1 cellular context compared by ENCODE assay signal in the genomic region with DNA sequence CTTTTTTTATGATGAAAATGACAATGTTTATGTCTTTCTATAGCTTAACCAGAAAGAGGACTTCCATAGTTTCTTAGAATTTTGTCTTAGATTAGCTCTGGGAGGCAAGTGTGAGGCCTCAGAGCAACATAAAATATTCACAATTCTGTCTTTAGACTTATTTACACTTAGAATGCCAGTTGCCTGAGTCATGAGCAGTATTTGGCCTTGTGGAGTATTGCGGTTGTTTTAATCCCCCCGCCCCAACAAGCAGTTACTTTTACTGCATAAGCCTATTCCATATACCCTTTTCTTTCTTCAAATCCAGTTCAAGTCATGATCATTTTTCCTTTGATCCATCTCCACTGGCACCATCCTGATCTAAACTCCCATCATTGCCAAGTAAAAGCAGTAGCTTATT.
A peak's percentile ranks its signal among the peaks of the same experiment; 100 is the strongest.
TF ChIP-seq lines count a peak whose summit lies in the region.

No MANE protein-coding gene starts in this region.

TF ChIP-seq in HepG2, 621 proteins besides CTCF, POLR2A, EP300 and RAD21 (continued from another document and continues in another):
- TF ChIP-seq SALL1 (CRISPR knock-in tag; IDR thresholded peaks at IDR 0.05), result no peak
- TF ChIP-seq, protein P1, sequence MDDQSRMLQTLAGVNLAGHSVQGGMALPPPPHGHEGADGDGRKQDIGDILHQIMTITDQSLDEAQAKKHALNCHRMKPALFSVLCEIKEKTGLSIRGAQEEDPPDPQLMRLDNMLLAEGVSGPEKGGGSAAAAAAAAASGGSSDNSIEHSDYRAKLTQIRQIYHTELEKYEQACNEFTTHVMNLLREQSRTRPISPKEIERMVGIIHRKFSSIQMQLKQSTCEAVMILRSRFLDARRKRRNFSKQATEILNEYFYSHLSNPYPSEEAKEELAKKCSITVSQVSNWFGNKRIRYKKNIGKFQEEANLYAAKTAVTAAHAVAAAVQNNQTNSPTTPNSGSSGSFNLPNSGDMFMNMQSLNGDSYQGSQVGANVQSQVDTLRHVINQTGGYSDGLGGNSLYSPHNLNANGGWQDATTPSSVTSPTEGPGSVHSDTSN (CRISPR knock-in tag; IDR thresholded peaks at IDR 0.05; ENCODE audit: borderline replicate concordance), result no peak
- TF ChIP-seq ZNF781 (CRISPR knock-in tag; IDR thresholded peaks at IDR 0.05; ENCODE audit: borderline replicate concordance, not compliant biosample characterization), result no peak
- TF ChIP-seq, protein P2, sequence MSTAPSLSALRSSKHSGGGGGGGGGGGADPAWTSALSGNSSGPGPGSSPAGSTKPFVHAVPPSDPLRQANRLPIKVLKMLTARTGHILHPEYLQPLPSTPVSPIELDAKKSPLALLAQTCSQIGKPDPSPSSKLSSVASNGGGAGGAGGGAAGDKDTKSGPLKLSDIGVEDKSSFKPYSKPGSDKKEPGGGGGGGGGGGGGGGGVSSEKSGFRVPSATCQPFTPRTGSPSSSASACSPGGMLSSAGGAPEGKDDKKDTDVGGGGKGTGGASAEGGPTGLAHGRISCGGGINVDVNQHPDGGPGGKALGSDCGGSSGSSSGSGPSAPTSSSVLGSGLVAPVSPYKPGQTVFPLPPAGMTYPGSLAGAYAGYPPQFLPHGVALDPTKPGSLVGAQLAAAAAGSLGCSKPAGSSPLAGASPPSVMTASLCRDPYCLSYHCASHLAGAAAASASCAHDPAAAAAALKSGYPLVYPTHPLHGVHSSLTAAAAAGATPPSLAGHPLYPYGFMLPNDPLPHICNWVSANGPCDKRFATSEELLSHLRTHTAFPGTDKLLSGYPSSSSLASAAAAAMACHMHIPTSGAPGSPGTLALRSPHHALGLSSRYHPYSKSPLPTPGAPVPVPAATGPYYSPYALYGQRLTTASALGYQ (CRISPR knock-in tag; IDR thresholded peaks at IDR 0.05), result no peak
- TF ChIP-seq ZBTB1 (CRISPR knock-in tag; IDR thresholded peaks at IDR 0.05; ENCODE audit: borderline replicate concordance), result no peak
- TF ChIP-seq NCOA2 (CRISPR knock-in tag; IDR thresholded peaks at IDR 0.05), result peak; percentile 51
- no peak for TF ChIP-seq SOX6 (IDR thresholded peaks at IDR 0.05)
- peak; percentile 28; the same call in 1 of the 2 replicates for TF ChIP-seq SOX6 (CRISPR knock-in tag; IDR thresholded peaks at IDR 0.05)
- TF ChIP-seq FOSL1 (CRISPR knock-in tag; IDR thresholded peaks at IDR 0.05; ENCODE audit: borderline replicate concordance), result peak; percentile 93
- TF ChIP-seq SMYD3 (CRISPR knock-in tag; IDR thresholded peaks at IDR 0.05), result no peak
- TF ChIP-seq, protein P3, sequence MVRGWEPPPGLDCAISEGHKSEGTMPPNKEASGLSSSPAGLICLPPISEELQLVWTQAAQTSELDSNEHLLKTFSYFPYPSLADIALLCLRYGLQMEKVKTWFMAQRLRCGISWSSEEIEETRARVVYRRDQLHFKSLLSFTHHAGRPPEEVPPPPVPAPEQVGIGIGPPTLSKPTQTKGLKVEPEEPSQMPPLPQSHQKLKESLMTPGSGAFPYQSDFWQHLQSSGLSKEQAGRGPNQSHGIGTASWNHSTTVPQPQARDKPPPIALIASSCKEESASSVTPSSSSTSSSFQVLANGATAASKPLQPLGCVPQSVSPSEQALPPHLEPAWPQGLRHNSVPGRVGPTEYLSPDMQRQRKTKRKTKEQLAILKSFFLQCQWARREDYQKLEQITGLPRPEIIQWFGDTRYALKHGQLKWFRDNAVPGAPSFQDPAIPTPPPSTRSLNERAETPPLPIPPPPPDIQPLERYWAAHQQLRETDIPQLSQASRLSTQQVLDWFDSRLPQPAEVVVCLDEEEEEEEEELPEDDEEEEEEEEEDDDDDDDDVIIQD (CRISPR knock-in tag; IDR thresholded peaks at IDR 0.05; ENCODE audit: low read depth), result peak; percentile 59; the same call in 1 of the 2 replicates
- no peak for TF ChIP-seq FOXA1 (IDR thresholded peaks at IDR 0.05)
- peak; percentile 78 for TF ChIP-seq FOXA1 (CRISPR knock-in tag; IDR thresholded peaks at IDR 0.05)
- peak; percentile 81 for TF ChIP-seq JUN (CRISPR knock-in tag; IDR thresholded peaks at IDR 0.05)
- TF ChIP-seq ZNF510 (CRISPR knock-in tag; IDR thresholded peaks at IDR 0.05; ENCODE audit: low read depth), result no peak
- TF ChIP-seq IRF2 (CRISPR knock-in tag; IDR thresholded peaks at IDR 0.05), result no peak
- TF ChIP-seq JUNB (CRISPR knock-in tag; IDR thresholded peaks at IDR 0.05; ENCODE audit: borderline replicate concordance), result peak; percentile 84; the same call in 1 of the 2 replicates
- no peak for TF ChIP-seq RNF2 (conservative IDR thresholded peaks at IDR 0.05; ENCODE audit: low read depth)
- TF ChIP-seq, protein P4, sequence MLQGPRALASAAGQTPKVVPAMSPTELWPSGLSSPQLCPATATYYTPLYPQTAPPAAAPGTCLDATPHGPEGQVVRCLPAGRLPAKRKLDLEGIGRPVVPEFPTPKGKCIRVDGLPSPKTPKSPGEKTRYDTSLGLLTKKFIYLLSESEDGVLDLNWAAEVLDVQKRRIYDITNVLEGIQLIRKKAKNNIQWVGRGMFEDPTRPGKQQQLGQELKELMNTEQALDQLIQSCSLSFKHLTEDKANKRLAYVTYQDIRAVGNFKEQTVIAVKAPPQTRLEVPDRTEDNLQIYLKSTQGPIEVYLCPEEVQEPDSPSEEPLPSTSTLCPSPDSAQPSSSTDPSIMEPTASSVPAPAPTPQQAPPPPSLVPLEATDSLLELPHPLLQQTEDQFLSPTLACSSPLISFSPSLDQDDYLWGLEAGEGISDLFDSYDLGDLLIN (CRISPR knock-in tag; IDR thresholded peaks at IDR 0.05; ENCODE audit: borderline replicate concordance), result no peak
- TF ChIP-seq SMC3 (IDR thresholded peaks at IDR 0.05; ENCODE audit: low read length), result no peak
- TF ChIP-seq KLF9 (CRISPR knock-in tag; IDR thresholded peaks at IDR 0.05; ENCODE audit: low read depth), result no peak
- TF ChIP-seq ZEB1 (IDR thresholded peaks at IDR 0.05; ENCODE audit: insufficient replicate concordance, low read depth), result no peak
- no peak for TF ChIP-seq ZSCAN22 (CRISPR knock-in tag; IDR thresholded peaks at IDR 0.05)
- TF ChIP-seq, protein P5, sequence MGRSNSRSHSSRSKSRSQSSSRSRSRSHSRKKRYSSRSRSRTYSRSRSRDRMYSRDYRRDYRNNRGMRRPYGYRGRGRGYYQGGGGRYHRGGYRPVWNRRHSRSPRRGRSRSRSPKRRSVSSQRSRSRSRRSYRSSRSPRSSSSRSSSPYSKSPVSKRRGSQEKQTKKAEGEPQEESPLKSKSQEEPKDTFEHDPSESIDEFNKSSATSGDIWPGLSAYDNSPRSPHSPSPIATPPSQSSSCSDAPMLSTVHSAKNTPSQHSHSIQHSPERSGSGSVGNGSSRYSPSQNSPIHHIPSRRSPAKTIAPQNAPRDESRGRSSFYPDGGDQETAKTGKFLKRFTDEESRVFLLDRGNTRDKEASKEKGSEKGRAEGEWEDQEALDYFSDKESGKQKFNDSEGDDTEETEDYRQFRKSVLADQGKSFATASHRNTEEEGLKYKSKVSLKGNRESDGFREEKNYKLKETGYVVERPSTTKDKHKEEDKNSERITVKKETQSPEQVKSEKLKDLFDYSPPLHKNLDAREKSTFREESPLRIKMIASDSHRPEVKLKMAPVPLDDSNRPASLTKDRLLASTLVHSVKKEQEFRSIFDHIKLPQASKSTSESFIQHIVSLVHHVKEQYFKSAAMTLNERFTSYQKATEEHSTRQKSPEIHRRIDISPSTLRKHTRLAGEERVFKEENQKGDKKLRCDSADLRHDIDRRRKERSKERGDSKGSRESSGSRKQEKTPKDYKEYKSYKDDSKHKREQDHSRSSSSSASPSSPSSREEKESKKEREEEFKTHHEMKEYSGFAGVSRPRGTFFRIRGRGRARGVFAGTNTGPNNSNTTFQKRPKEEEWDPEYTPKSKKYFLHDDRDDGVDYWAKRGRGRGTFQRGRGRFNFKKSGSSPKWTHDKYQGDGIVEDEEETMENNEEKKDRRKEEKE (IDR thresholded peaks at IDR 0.05), result no peak
- no peak for TF ChIP-seq SP1 (IDR thresholded peaks at IDR 0.05)
- TF ChIP-seq SP1 (CRISPR knock-in tag; IDR thresholded peaks at IDR 0.05), result no peak
- TF ChIP-seq, protein P6, sequence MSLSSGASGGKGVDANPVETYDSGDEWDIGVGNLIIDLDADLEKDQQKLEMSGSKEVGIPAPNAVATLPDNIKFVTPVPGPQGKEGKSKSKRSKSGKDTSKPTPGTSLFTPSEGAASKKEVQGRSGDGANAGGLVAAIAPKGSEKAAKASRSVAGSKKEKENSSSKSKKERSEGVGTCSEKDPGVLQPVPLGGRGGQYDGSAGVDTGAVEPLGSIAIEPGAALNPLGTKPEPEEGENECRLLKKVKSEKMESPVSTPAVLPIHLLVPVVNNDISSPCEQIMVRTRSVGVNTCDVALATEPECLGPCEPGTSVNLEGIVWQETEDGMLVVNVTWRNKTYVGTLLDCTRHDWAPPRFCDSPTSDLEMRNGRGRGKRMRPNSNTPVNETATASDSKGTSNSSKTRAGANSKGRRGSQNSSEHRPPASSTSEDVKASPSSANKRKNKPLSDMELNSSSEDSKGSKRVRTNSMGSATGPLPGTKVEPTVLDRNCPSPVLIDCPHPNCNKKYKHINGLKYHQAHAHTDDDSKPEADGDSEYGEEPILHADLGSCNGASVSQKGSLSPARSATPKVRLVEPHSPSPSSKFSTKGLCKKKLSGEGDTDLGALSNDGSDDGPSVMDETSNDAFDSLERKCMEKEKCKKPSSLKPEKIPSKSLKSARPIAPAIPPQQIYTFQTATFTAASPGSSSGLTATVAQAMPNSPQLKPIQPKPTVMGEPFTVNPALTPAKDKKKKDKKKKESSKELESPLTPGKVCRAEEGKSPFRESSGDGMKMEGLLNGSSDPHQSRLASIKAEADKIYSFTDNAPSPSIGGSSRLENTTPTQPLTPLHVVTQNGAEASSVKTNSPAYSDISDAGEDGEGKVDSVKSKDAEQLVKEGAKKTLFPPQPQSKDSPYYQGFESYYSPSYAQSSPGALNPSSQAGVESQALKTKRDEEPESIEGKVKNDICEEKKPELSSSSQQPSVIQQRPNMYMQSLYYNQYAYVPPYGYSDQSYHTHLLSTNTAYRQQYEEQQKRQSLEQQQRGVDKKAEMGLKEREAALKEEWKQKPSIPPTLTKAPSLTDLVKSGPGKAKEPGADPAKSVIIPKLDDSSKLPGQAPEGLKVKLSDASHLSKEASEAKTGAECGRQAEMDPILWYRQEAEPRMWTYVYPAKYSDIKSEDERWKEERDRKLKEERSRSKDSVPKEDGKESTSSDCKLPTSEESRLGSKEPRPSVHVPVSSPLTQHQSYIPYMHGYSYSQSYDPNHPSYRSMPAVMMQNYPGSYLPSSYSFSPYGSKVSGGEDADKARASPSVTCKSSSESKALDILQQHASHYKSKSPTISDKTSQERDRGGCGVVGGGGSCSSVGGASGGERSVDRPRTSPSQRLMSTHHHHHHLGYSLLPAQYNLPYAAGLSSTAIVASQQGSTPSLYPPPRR (CRISPR knock-in tag; IDR thresholded peaks at IDR 0.05; ENCODE audit: borderline replicate concordance), result no peak
- TF ChIP-seq SMARCC2 (IDR thresholded peaks at IDR 0.05), result no peak
- TF ChIP-seq ZNF232 (CRISPR knock-in tag; IDR thresholded peaks at IDR 0.05; ENCODE audit: borderline replicate concordance), result no peak
- TF ChIP-seq PPARG (CRISPR knock-in tag; conservative IDR thresholded peaks at IDR 0.05), result no peak
- no peak for TF ChIP-seq TAF1 (CRISPR knock-in tag; IDR thresholded peaks at IDR 0.05)
- no peak for TF ChIP-seq NFYB (CRISPR knock-in tag; IDR thresholded peaks at IDR 0.05)
- no peak for TF ChIP-seq ZNF749 (CRISPR knock-in tag; IDR thresholded peaks at IDR 0.05; ENCODE audit: borderline replicate concordance)
- TF ChIP-seq THYN1 (CRISPR knock-in tag; IDR thresholded peaks at IDR 0.05; ENCODE audit: borderline replicate concordance, low read depth), result no peak
- no peak for TF ChIP-seq ZNF343 (CRISPR knock-in tag; IDR thresholded peaks at IDR 0.05)
- TF ChIP-seq RARA (CRISPR knock-in tag; IDR thresholded peaks at IDR 0.05), result no peak
- peak; percentile 50; the same call in 1 of the 2 replicates for TF ChIP-seq POGZ (CRISPR knock-in tag; IDR thresholded peaks at IDR 0.05)
- TF ChIP-seq ZFP36 (IDR thresholded peaks at IDR 0.05; ENCODE audit: borderline replicate concordance, low read depth, low read length, partially characterized antibody), result no peak
- TF ChIP-seq CBX1 (IDR thresholded peaks at IDR 0.05; ENCODE audit: low read depth), result no peak
- TF ChIP-seq SYNCRIP (IDR thresholded peaks at IDR 0.05; ENCODE audit: insufficient read depth, low read depth, low read length), result no peak
- no peak for TF ChIP-seq HIVEP1 (CRISPR knock-in tag; IDR thresholded peaks at IDR 0.05)
- TF ChIP-seq, protein P7, sequence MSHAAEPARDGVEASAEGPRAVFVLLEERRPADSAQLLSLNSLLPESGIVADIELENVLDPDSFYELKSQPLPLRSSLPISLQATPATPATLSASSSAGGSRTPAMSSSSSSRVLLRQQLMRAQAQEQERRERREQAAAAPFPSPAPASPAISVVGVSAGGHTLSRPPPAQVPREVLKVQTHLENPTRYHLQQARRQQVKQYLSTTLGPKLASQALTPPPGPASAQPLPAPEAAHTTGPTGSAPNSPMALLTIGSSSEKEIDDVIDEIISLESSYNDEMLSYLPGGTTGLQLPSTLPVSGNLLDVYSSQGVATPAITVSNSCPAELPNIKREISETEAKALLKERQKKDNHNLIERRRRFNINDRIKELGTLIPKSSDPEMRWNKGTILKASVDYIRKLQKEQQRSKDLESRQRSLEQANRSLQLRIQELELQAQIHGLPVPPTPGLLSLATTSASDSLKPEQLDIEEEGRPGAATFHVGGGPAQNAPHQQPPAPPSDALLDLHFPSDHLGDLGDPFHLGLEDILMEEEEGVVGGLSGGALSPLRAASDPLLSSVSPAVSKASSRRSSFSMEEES (CRISPR knock-in tag; IDR thresholded peaks at IDR 0.05), result no peak
- TF ChIP-seq MED1 (CRISPR knock-in tag; IDR thresholded peaks at IDR 0.05), result peak; percentile 35; the same call in 1 of the 2 replicates
- no peak for TF ChIP-seq SRSF9 (IDR thresholded peaks at IDR 0.05; ENCODE audit: borderline replicate concordance, insufficient read depth, low read depth, low read length, poor library complexity, severe bottlenecking)
- no peak for TF ChIP-seq HNRNPLL (IDR thresholded peaks at IDR 0.05; ENCODE audit: low read depth, low read length, poor library complexity, severe bottlenecking)
- no peak for TF ChIP-seq ELF4 (CRISPR knock-in tag; IDR thresholded peaks at IDR 0.05; ENCODE audit: borderline replicate concordance)
- TF ChIP-seq PHF5A (CRISPR knock-in tag; IDR thresholded peaks at IDR 0.05; ENCODE audit: low read depth, unreplicated experiment), result no peak
- TF ChIP-seq SAP130 (CRISPR knock-in tag; IDR thresholded peaks at IDR 0.05; ENCODE audit: low read depth), result peak; percentile 44
- no peak for TF ChIP-seq RBFOX2 (IDR thresholded peaks at IDR 0.05; ENCODE audit: low read depth, low read length)
- no peak for TF ChIP-seq GLI4 (CRISPR knock-in tag; IDR thresholded peaks at IDR 0.05; ENCODE audit: borderline replicate concordance)
- no peak for TF ChIP-seq ZNF317 (CRISPR knock-in tag; IDR thresholded peaks at IDR 0.05)
- TF ChIP-seq AGO1 (IDR thresholded peaks at IDR 0.05; ENCODE audit: low read depth, low read length, poor library complexity, severe bottlenecking), result no peak
- TF ChIP-seq, protein P8, sequence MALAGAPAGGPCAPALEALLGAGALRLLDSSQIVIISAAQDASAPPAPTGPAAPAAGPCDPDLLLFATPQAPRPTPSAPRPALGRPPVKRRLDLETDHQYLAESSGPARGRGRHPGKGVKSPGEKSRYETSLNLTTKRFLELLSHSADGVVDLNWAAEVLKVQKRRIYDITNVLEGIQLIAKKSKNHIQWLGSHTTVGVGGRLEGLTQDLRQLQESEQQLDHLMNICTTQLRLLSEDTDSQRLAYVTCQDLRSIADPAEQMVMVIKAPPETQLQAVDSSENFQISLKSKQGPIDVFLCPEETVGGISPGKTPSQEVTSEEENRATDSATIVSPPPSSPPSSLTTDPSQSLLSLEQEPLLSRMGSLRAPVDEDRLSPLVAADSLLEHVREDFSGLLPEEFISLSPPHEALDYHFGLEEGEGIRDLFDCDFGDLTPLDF (CRISPR knock-in tag; IDR thresholded peaks at IDR 0.05), result no peak
- TF ChIP-seq SMAD3 (CRISPR knock-in tag; IDR thresholded peaks at IDR 0.05), result 0 out of 2 replicates have a peak, but pooled peaks have one; percentile 33
- no peak for TF ChIP-seq RARG (CRISPR knock-in tag; IDR thresholded peaks at IDR 0.05; ENCODE audit: low read depth)
- no peak for TF ChIP-seq ZNF773 (CRISPR knock-in tag; IDR thresholded peaks at IDR 0.05; ENCODE audit: borderline replicate concordance)
